Comparison of ENCODE assay signal across 8 cellular contexts in the genomic region with DNA sequence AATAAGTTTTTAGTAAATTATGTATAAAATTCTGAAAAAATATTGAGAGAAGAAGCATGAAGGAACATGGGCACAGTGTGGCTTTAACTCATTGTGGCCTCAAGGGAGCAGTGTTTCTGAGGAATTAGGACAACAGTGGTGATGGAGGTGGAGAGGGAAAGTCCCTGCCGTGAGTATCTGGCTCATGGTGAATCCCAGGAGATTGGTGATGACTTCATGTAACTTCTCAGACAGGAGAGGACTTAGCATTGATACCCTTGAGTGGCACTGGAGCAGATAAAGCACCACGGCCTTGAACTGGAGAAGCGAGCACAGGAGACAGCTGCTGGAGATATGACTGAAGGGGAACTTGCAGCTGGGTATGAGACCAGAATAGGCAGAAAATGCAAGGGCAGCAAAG. TPM values are rescaled to one million over a fixed set of nuclear protein-coding genes. Genes with fewer than 3 reads are reported as not detected.
DNase-seq lines count a peak whose midpoint lies in the region; ATAC-seq, FAIRE-seq and TF ChIP-seq lines count a peak whose summit lies in the region.

No MANE protein-coding gene starts in this region.

- H3K9me3 ChIP-seq in HCT116 (ENCODE audit: control insufficient read depth in 1 of 2, insufficient read depth in 1 of 2, low read depth in 1 of 2, low read length in 2 of 2) (no peaks in the 10 kb centered on the region), Loucy (ENCODE audit: insufficient read depth, low read depth, low read length) (no peaks in the 10 kb centered on the region), esophagus muscularis mucosa (no peaks in the 10 kb centered on the region)

- peak; percentile 99 for ATAC-seq in HCT116

- RAD21 ChIA-PET in HCT116 (lab: Charles Lee; ENCODE audit: low non-redundant PET in 1 of 2, low total read pairs in 2 of 2, uncharacterized antibody in 2 of 2, unreplicated experiment in 2 of 2) = no interaction called here

- H3K27ac ChIP-seq in HCT116 (ENCODE audit: low read depth, low read length) (no peak overlapping the region), esophagus muscularis mucosa (replicated peaks in 1 of 4) (no peak overlapping the region)

- TF ChIP-seq CTCF in HCT116 (IDR thresholded peaks at IDR 0.05 in 2 of 3, conservative IDR thresholded peaks at IDR 0.05 in 1 of 3; ENCODE audit: borderline replicate concordance in 1 of 3, insufficient read depth in 1 of 3, low read depth in 2 of 3, low read length in 2 of 3) = peak; percentile 54 to 62 (median 59); a peak in 5 of 6 replicates
- TF ChIP-seq CTCF in Loucy (conservative IDR thresholded peaks at IDR 0.05; ENCODE audit: low read length) = peak; percentile 67
- TF ChIP-seq CTCF in esophagus muscularis mucosa (IDR thresholded peaks at IDR 0.05) = no peak

- no peaks in the 10 kb centered on the region for H3K9me2 ChIP-seq in HCT116 (ENCODE audit: insufficient read depth)
- H3K9me2 ChIP-seq in Loucy (replicated peaks; ENCODE audit: low read depth, low read length) = no peaks in the 10 kb centered on the region

- DNase-seq in GM18507 (ENCODE audit: extremely low spot score, insufficient read length, low read depth) = no peak
- peak; percentile 47 for DNase-seq in HCT116 (ENCODE audit: low read depth, low spot score)
- peak; percentile 10 for DNase-seq in UCSD-AML1 (lab: John Stamatoyannopoulos, UW; ENCODE audit: unreplicated experiment)
- peak; percentile 27 for DNase-seq in medulla oblongata (ENCODE audit: extremely low spot score)
- DNase-seq in esophagus muscularis mucosa (ENCODE audit: extremely low spot score) = no peak
- DNase-seq in stimulated activated CD4-positive, alpha-beta T cell treated with anti-CD3 and anti-CD28 coated beads, Interleukin-4, amount 100 ng/mL, for 4 hours = no peak
- no peak for DNase-seq in amygdala (lab: John Stamatoyannopoulos, UW)

- no peaks in the 10 kb centered on the region for H3K27me3 ChIP-seq in HCT116 (ENCODE audit: insufficient read depth, low read length)
- no peaks in the 10 kb centered on the region for H3K27me3 ChIP-seq in Loucy (ENCODE audit: insufficient read depth, low read length, poor library complexity, severe bottlenecking)
- no peaks in the 10 kb centered on the region for H3K27me3 ChIP-seq in esophagus muscularis mucosa

- POLR2A ChIA-PET in HCT116 (lab: Charles Lee) = no interaction called here

- H4K20me1 ChIP-seq in HCT116 (ENCODE audit: insufficient read depth) (no peaks in the 10 kb centered on the region), Loucy (ENCODE audit: insufficient read depth, low read length, poor library complexity, severe bottlenecking) (no peaks in the 10 kb centered on the region)

- H3K36me3 ChIP-seq in HCT116 (ENCODE audit: control insufficient read depth in 1 of 2, insufficient read depth in 2 of 2, low read length in 2 of 2) = no peaks in the 10 kb centered on the region
- H3K36me3 ChIP-seq in Loucy (ENCODE audit: insufficient read depth, low read length) = no peaks in the 10 kb centered on the region
- no peaks in the 10 kb centered on the region for H3K36me3 ChIP-seq in esophagus muscularis mucosa

- H3K4me1 ChIP-seq in HCT116 (ENCODE audit: control insufficient read depth in 1 of 2, insufficient read depth in 2 of 2, low read length in 2 of 2) (peaks cover 0 to 3% of the 10 kb centered on the region in 2 experiments; a peak in 1 of 4 replicates), Loucy (ENCODE audit: insufficient read depth, low read length, poor library complexity, severe bottlenecking) (peaks cover 2% of the 10 kb centered on the region), esophagus muscularis mucosa (no peaks in the 10 kb centered on the region)

- H3K9ac ChIP-seq in HCT116 (ENCODE audit: low read length) = no peak overlapping the region
- no peak overlapping the region for H3K9ac ChIP-seq in Loucy (ENCODE audit: low read depth, low read length, poor library complexity, severe bottlenecking)

- no peak for TF ChIP-seq EP300 in esophagus muscularis mucosa (IDR thresholded peaks at IDR 0.05)

- WGBS in esophagus muscularis mucosa = 45% methylated on average over 3 of the region's 3 CpGs

- BruUV-seq in HCT116 (replicated peaks; lab: Mats Ljungman, UMichigan) = no TSS peak

- H2AFZ ChIP-seq in HCT116 (ENCODE audit: low read depth, low read length, poor library complexity, severe bottlenecking) = peak overlapping the region; percentile 94
- no peak overlapping the region for H2AFZ ChIP-seq in Loucy (ENCODE audit: low read length)

- no peak for TF ChIP-seq POLR2A in HCT116 (IDR thresholded peaks at IDR 0.05; ENCODE audit: borderline replicate concordance, extremely low read depth, insufficient read depth, insufficient read length)
- no peak for TF ChIP-seq POLR2A in esophagus muscularis mucosa (IDR thresholded peaks at IDR 0.05; ENCODE audit: low read depth)

- H3K79me2 ChIP-seq in HCT116 (ENCODE audit: insufficient read depth, low read length) (no peaks in the 10 kb centered on the region), Loucy (ENCODE audit: insufficient read depth, low read length) (no peaks in the 10 kb centered on the region)

- H3K4me3 ChIP-seq in HCT116 (replicated peaks in 1 of 2; ENCODE audit: low read depth in 1 of 2, low read length in 2 of 2) (no peak overlapping the region), Loucy (ENCODE audit: low read length, poor library complexity, severe bottlenecking) (no peak overlapping the region), esophagus muscularis mucosa (no peak overlapping the region)

- peak; percentile 80 for FAIRE-seq in GM18507 (lab: Jason Lieb, UNC)

- H3F3A ChIP-seq in Loucy (ENCODE audit: low read depth) = no peaks in the 10 kb centered on the region

- H3K4me2 ChIP-seq in HCT116 (ENCODE audit: low read length) (peak overlapping the region; percentile 28; the same call in 1 of the 2 replicates), Loucy (ENCODE audit: low read depth, low read length, poor library complexity, severe bottlenecking) (no peak overlapping the region)

- CTCF ChIA-PET in HCT116 (lab: Charles Lee) = interaction anchor here (0.8 to 1.9 kb wide), 5 partner anchors 9 to 814 kb away, joined by 3 to 16 read pairs (median 4); no protein-coding TSS in a partner anchor

- TF ChIP-seq RAD21 in HCT116 (IDR thresholded peaks at IDR 0.05; ENCODE audit: low read depth) = peak; percentile 75

- intact Hi-C loops in HCT116 (cut with micrococcal nuclease) = loop anchor here (1.0 to 5.0 kb wide), 2 partner anchors 439 to 817 kb away; no protein-coding TSS in a partner anchor
- intact Hi-C loops in esophagus muscularis mucosa (cut with DNase I) = no loop called here

TF ChIP-seq in HCT116, 20 proteins besides CTCF, POLR2A, EP300 and RAD21:
- no peak for TF ChIP-seq ZFX (IDR thresholded peaks at IDR 0.05)
- TF ChIP-seq CBX3 (IDR thresholded peaks at IDR 0.05; ENCODE audit: low read depth) = 0 out of 2 replicates have a peak, but pooled peaks have one; percentile 7
- no peak for TF ChIP-seq EGR1 (IDR thresholded peaks at IDR 0.05; ENCODE audit: low read depth)
- TF ChIP-seq YY1 (IDR thresholded peaks at IDR 0.05; ENCODE audit: extremely low read depth, insufficient replicate concordance, low read depth, low read length) = peak; percentile 29

RNA-seq across cellular contexts. Expression of gene LRP1B, which starts 35.0 kb away (rescaled TPM):
- 0.34 TPM for total RNA-seq in HCT116 (2021; ENCODE audit: unreplicated experiment)
- polyA plus RNA-seq in HCT116 (2012) = 0.03 and 0.10 TPM in 2 replicates
- total RNA-seq in esophagus muscularis mucosa = under 1 TPM; 0.42 to 0.71 (median 0.65) TPM

Comparison
In these comparisons a context has a peak if more than half of its experiments do, and no peak if none do; other contexts are left out.
1. DNase-seq: peak in HCT116 (single experiment), UCSD-AML1 (single experiment) and medulla oblongata (single experiment); none in GM18507 (single experiment), esophagus muscularis mucosa (single experiment), stimulated activated CD4-positive, alpha-beta T cell treated with anti-CD3 and anti-CD28 coated beads, Interleukin-4, amount 100 ng/mL, for 4 hours (0 of 2) and amygdala (0 of 56).
2. CTCF ChIP-seq: peak in HCT116 (3 of 3) and Loucy (single experiment); none in esophagus muscularis mucosa (0 of 3).